ENCODE assay signal across 2 cellular contexts in the genomic region with DNA sequence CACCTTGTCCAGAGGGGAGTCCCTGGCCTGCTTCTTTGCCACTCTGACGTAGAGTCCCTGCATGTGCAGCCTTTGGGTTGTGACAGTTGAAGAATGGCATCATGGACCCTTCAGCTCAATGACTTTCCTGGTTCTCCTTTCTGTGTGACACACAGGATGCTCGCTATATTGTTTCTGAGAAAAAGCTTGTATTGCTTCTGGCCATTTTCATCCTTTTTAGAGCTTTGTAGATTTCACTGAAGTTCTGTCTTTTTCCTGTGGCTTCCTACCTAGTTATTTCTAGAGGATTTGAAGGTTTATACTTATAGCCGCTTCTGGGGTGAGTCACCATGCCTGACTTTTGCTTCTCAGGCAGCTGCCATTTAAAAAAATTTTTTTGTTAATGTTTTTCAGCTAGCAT.
TF ChIP-seq lines count a peak whose summit lies in the region.

No MANE protein-coding gene starts in this region.

TF ChIP-seq in SK-N-SH, 30 proteins besides CTCF, POLR2A, EP300 and RAD21 (continued from another document):
- TF ChIP-seq, protein P1, sequence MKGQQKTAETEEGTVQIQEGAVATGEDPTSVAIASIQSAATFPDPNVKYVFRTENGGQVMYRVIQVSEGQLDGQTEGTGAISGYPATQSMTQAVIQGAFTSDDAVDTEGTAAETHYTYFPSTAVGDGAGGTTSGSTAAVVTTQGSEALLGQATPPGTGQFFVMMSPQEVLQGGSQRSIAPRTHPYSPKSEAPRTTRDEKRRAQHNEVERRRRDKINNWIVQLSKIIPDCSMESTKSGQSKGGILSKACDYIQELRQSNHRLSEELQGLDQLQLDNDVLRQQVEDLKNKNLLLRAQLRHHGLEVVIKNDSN (IDR thresholded peaks at IDR 0.05; ENCODE audit: borderline replicate concordance, low read depth), result no peak

TF ChIP-seq in SK-N-SH treated with all-trans-retinoic acid at 6 μM for 48 hours, 23 proteins besides CTCF, POLR2A, EP300 and RAD21 (continued from another document):
- TF ChIP-seq, protein P2, sequence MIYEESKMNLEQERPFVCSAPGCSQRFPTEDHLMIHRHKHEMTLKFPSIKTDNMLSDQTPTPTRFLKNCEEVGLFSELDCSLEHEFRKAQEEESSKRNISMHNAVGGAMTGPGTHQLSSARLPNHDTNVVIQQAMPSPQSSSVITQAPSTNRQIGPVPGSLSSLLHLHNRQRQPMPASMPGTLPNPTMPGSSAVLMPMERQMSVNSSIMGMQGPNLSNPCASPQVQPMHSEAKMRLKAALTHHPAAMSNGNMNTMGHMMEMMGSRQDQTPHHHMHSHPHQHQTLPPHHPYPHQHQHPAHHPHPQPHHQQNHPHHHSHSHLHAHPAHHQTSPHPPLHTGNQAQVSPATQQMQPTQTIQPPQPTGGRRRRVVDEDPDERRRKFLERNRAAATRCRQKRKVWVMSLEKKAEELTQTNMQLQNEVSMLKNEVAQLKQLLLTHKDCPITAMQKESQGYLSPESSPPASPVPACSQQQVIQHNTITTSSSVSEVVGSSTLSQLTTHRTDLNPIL (CRISPR knock-in tag; IDR thresholded peaks at IDR 0.05; ENCODE audit: low read depth), result no peak
- TF ChIP-seq ZC3H10 (CRISPR knock-in tag; IDR thresholded peaks at IDR 0.05) (no peak), ESRRG (CRISPR knock-in tag; IDR thresholded peaks at IDR 0.05) (no peak), ZNF8 (CRISPR knock-in tag; IDR thresholded peaks at IDR 0.05) (no peak)
